ENCODE assay signal across 1 cellular context in the genomic region with DNA sequence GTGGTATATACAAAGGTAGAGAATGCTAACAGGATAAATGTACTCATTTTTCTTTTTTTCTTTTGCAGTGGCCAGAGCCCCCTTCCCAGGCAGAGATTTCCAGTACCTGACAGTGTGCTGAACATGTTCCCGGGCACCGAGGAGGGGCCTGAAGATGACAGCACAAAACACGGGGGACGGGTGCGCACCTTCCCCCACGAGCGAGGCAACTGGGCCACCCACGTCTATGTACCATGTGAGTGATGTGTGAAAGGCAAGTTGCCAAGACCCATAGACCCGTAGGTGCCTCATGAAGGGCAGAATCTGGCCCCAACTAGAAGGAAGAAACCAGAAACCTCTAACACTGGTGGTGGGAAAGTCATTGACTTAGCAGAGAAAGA.
TF ChIP-seq lines count a peak whose summit lies in the region.

No MANE protein-coding gene starts in this region.

TF ChIP-seq in GM23338, 12 proteins besides CTCF, POLR2A, EP300 and RAD21:
- no peak for TF ChIP-seq EZH2 (IDR thresholded peaks at IDR 0.05; ENCODE audit: low read depth, unreplicated experiment)
- TF ChIP-seq ZNF114 (CRISPR knock-in tag; IDR thresholded peaks at IDR 0.05): no peak
- no peak for TF ChIP-seq CREB1 (CRISPR knock-in tag; IDR thresholded peaks at IDR 0.05; ENCODE audit: low read depth)
- TF ChIP-seq, protein P1, sequence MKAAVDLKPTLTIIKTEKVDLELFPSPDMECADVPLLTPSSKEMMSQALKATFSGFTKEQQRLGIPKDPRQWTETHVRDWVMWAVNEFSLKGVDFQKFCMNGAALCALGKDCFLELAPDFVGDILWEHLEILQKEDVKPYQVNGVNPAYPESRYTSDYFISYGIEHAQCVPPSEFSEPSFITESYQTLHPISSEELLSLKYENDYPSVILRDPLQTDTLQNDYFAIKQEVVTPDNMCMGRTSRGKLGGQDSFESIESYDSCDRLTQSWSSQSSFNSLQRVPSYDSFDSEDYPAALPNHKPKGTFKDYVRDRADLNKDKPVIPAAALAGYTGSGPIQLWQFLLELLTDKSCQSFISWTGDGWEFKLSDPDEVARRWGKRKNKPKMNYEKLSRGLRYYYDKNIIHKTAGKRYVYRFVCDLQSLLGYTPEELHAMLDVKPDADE (IDR thresholded peaks at IDR 0.05): no peak
- no peak for TF ChIP-seq POLR2AphosphoS5 (IDR thresholded peaks at IDR 0.05; ENCODE audit: low read depth)
- no peak for TF ChIP-seq EZH2phosphoT487 (IDR thresholded peaks at IDR 0.05; ENCODE audit: unreplicated experiment)
- TF ChIP-seq, protein P2, sequence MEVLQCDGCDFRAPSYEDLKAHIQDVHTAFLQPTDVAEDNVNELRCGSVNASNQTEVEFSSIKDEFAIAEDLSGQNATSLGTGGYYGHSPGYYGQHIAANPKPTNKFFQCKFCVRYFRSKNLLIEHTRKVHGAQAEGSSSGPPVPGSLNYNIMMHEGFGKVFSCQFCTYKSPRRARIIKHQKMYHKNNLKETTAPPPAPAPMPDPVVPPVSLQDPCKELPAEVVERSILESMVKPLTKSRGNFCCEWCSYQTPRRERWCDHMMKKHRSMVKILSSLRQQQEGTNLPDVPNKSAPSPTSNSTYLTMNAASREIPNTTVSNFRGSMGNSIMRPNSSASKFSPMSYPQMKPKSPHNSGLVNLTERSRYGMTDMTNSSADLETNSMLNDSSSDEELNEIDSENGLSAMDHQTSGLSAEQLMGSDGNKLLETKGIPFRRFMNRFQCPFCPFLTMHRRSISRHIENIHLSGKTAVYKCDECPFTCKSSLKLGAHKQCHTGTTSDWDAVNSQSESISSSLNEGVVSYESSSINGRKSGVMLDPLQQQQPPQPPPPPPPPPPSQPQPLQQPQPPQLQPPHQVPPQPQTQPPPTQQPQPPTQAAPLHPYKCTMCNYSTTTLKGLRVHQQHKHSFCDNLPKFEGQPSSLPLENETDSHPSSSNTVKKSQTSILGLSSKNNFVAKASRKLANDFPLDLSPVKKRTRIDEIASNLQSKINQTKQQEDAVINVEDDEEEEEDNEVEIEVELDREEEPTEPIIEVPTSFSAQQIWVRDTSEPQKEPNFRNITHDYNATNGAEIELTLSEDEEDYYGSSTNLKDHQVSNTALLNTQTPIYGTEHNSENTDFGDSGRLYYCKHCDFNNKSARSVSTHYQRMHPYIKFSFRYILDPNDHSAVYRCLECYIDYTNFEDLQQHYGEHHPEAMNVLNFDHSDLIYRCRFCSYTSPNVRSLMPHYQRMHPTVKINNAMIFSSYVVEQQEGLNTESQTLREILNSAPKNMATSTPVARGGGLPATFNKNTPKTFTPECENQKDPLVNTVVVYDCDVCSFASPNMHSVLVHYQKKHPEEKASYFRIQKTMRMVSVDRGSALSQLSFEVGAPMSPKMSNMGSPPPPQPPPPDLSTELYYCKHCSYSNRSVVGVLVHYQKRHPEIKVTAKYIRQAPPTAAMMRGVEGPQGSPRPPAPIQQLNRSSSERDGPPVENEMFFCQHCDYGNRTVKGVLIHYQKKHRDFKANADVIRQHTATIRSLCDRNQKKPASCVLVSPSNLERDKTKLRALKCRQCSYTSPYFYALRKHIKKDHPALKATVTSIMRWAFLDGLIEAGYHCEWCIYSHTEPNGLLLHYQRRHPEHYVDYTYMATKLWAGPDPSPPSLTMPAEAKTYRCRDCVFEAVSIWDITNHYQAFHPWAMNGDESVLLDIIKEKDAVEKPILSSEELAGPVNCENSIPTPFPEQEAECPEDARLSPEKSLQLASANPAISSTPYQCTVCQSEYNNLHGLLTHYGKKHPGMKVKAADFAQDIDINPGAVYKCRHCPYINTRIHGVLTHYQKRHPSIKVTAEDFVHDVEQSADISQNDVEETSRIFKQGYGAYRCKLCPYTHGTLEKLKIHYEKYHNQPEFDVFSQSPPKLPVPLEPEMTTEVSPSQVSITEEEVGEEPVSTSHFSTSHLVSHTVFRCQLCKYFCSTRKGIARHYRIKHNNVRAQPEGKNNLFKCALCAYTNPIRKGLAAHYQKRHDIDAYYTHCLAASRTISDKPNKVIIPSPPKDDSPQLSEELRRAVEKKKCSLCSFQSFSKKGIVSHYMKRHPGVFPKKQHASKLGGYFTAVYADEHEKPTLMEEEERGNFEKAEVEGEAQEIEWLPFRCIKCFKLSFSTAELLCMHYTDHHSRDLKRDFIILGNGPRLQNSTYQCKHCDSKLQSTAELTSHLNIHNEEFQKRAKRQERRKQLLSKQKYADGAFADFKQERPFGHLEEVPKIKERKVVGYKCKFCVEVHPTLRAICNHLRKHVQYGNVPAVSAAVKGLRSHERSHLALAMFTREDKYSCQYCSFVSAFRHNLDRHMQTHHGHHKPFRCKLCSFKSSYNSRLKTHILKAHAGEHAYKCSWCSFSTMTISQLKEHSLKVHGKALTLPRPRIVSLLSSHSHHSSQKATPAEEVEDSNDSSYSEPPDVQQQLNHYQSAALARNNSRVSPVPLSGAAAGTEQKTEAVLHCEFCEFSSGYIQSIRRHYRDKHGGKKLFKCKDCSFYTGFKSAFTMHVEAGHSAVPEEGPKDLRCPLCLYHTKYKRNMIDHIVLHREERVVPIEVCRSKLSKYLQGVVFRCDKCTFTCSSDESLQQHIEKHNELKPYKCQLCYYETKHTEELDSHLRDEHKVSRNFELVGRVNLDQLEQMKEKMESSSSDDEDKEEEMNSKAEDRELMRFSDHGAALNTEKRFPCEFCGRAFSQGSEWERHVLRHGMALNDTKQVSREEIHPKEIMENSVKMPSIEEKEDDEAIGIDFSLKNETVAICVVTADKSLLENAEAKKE (CRISPR knock-in tag; IDR thresholded peaks at IDR 0.05): no peak
- TF ChIP-seq ZNF331 (CRISPR knock-in tag; IDR thresholded peaks at IDR 0.05; ENCODE audit: low read depth): no peak
- TF ChIP-seq, protein P3, sequence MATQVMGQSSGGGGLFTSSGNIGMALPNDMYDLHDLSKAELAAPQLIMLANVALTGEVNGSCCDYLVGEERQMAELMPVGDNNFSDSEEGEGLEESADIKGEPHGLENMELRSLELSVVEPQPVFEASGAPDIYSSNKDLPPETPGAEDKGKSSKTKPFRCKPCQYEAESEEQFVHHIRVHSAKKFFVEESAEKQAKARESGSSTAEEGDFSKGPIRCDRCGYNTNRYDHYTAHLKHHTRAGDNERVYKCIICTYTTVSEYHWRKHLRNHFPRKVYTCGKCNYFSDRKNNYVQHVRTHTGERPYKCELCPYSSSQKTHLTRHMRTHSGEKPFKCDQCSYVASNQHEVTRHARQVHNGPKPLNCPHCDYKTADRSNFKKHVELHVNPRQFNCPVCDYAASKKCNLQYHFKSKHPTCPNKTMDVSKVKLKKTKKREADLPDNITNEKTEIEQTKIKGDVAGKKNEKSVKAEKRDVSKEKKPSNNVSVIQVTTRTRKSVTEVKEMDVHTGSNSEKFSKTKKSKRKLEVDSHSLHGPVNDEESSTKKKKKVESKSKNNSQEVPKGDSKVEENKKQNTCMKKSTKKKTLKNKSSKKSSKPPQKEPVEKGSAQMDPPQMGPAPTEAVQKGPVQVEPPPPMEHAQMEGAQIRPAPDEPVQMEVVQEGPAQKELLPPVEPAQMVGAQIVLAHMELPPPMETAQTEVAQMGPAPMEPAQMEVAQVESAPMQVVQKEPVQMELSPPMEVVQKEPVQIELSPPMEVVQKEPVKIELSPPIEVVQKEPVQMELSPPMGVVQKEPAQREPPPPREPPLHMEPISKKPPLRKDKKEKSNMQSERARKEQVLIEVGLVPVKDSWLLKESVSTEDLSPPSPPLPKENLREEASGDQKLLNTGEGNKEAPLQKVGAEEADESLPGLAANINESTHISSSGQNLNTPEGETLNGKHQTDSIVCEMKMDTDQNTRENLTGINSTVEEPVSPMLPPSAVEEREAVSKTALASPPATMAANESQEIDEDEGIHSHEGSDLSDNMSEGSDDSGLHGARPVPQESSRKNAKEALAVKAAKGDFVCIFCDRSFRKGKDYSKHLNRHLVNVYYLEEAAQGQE (IDR thresholded peaks at IDR 0.05; ENCODE audit: unreplicated experiment): no peak
- no peak for TF ChIP-seq NANOG (IDR thresholded peaks at IDR 0.05; ENCODE audit: borderline replicate concordance)
- TF ChIP-seq STAT1 (IDR thresholded peaks at IDR 0.05; ENCODE audit: unreplicated experiment): no peak
- TF ChIP-seq JUNB (IDR thresholded peaks at IDR 0.05; ENCODE audit: unreplicated experiment): no peak
